ENCODE assay signal across 9 cellular contexts in genomic region chr12:116880213-116880816, GRCh38. TPM values are rescaled to one million over a fixed set of nuclear protein-coding genes. Genes with fewer than 3 reads are reported as not detected.
DNase-seq lines count a peak whose midpoint lies in the region; ATAC-seq, FAIRE-seq and TF ChIP-seq lines count a peak whose summit lies in the region.
"Had no signal": no experiment of that assay in that cellular context is flagged by ENCODE, and none has a peak within 500 bp of the region (broad histone marks: within the 10 kb centered on the region; RNA-seq: fewer than 3 reads in every experiment).

No MANE protein-coding gene starts in this region.

- H3K79me2 ChIP-seq in mammary epithelial cell (ENCODE audit: insufficient read depth, low read length), result no peaks in the 10 kb centered on the region

- H3K27ac ChIP-seq in HUES64 (ENCODE audit: low read depth, low read length) (no peak overlapping the region), mammary epithelial cell (ENCODE audit: insufficient read depth, low read depth, low read length) (no peak overlapping the region)
- H3K27ac ChIP-seq: HL-60 had no signal

- no peaks in the 10 kb centered on the region for H3K9me3 Mint-ChIP-seq in natural killer cell treated with Interleukin-12 subunit alpha and Interleukin-12 subunit beta and Interleukin-15 and Interleukin-18, amount 100 ng/mL, for 72 hours

- CTCF ChIA-PET in mammary epithelial cell (lab: Charles Lee; ENCODE audit: low non-redundant PET), result interaction anchor here (1.1 kb wide), 1 partner anchor 75 kb away, joined by 3 read pairs; no protein-coding TSS in a partner anchor

- H3K4me3 Mint-ChIP-seq in natural killer cell treated with Interleukin-12 subunit alpha and Interleukin-12 subunit beta and Interleukin-15 and Interleukin-18, amount 100 ng/mL, for 72 hours, result peak overlapping the region; percentile 50

- H3K4me3 ChIP-seq in HUES64 (ENCODE audit: low read length), result peak overlapping the region; percentile 67
- H3K4me3 ChIP-seq in mammary epithelial cell (replicated peaks in 1 of 3; ENCODE audit: insufficient read depth in 1 of 3, low read depth in 2 of 3, low read length in 3 of 3), result peak overlapping the region in 1 of 3 experiments; percentile 29

- peaks cover 4% of the 10 kb centered on the region for H3K36me3 Mint-ChIP-seq in natural killer cell treated with Interleukin-12 subunit alpha and Interleukin-12 subunit beta and Interleukin-15 and Interleukin-18, amount 100 ng/mL, for 72 hours

- peaks cover 89% of the 10 kb centered on the region for H3K27me3 ChIP-seq in HUES64 (ENCODE audit: insufficient read depth, low read length)
- H3K27me3 ChIP-seq in mammary epithelial cell (ENCODE audit: insufficient read depth, low read length), result peaks cover 50% of the 10 kb centered on the region

- DNase-seq in DMS114 treated with DMSO at 0.1 percent for 48 hours (lab: John Stamatoyannopoulos, UW; ENCODE audit: unreplicated experiment) (peak; percentile 30), mammary epithelial cell (peak; percentile 18), hepatic stellate cell (ENCODE audit: low spot score) (no peak), cerebellar nuclear complex (lab: John Stamatoyannopoulos, UW) (no peak), posterior cingulate gyrus (no peak), RCC 7860 (ENCODE audit: low spot score) (no peak)
- DNase-seq in natural killer cell treated with Interleukin-12 subunit alpha and Interleukin-12 subunit beta and Interleukin-15 and Interleukin-18, amount 100 ng/mL, for 72 hours (ENCODE audit: low spot score), result no peak

- in situ Hi-C loops in mammary epithelial cell (cut with MboI; ENCODE audit: low sequenced_read_pairs in 2 of 2), result loop anchor here in 1 of 2 donors (25.0 kb wide), 1 partner anchor 168 kb away; no protein-coding TSS in a partner anchor

- no peak for TF ChIP-seq CTCF in mammary epithelial cell (conservative IDR thresholded peaks at IDR 0.05 in 1 of 2, IDR thresholded peaks at IDR 0.05 in 1 of 2; ENCODE audit: extremely low read depth in 1 of 2, insufficient read depth in 1 of 2, low read depth in 1 of 2, low read length in 2 of 2)

- no peak overlapping the region for H2AFZ ChIP-seq in mammary epithelial cell (ENCODE audit: low read depth, low read length)

- no TSS peak for BruUV-seq in mammary epithelial cell (replicated peaks; lab: Mats Ljungman, UMichigan)

- peak overlapping the region; percentile 73 for H3K4me2 ChIP-seq in mammary epithelial cell (ENCODE audit: insufficient read depth, low read depth, low read length)

- H3K27ac Mint-ChIP-seq in natural killer cell treated with Interleukin-12 subunit alpha and Interleukin-12 subunit beta and Interleukin-15 and Interleukin-18, amount 100 ng/mL, for 72 hours, result no peak overlapping the region

- no peaks in the 10 kb centered on the region for H3K36me3 ChIP-seq in HUES64 (ENCODE audit: insufficient read depth, low read length)
- no peaks in the 10 kb centered on the region for H3K36me3 ChIP-seq in mammary epithelial cell (ENCODE audit: insufficient read depth, low read length)

- ATAC-seq in natural killer cell treated with Interleukin-12 subunit alpha and Interleukin-12 subunit beta and Interleukin-15 and Interleukin-18, amount 100 ng/mL, for 72 hours, result no peak

- H3K9ac ChIP-seq in HUES64 (ENCODE audit: low read depth, low read length), result peak overlapping the region; percentile 63; the same call in 1 of the 2 replicates
- no peak overlapping the region for H3K9ac ChIP-seq in mammary epithelial cell (ENCODE audit: insufficient read depth, low read length)

- dilution Hi-C loops in mammary epithelial cell (cut with HindIII; ENCODE audit: low sequenced_read_pairs), result no loop called here

- intact Hi-C loops in mammary epithelial cell (cut with micrococcal nuclease), result no loop called here
- intact Hi-C loops in posterior cingulate gyrus (cut with DNase I), result no loop called here

- H3K4me1 ChIP-seq in HUES64 (ENCODE audit: insufficient read depth, low read length), result peaks cover 26% of the 10 kb centered on the region
- H3K4me1 ChIP-seq in mammary epithelial cell (ENCODE audit: insufficient read depth, low read length), result peaks cover 13% of the 10 kb centered on the region

- H3K9me3 ChIP-seq in HUES64 (ENCODE audit: insufficient read depth, low read depth, low read length) (no peaks in the 10 kb centered on the region), mammary epithelial cell (replicated peaks; ENCODE audit: insufficient read depth, low read length) (no peaks in the 10 kb centered on the region)

- peaks cover 63 to 78% of the 10 kb centered on the region in 2 donors for H3K27me3 Mint-ChIP-seq in natural killer cell treated with Interleukin-12 subunit alpha and Interleukin-12 subunit beta and Interleukin-15 and Interleukin-18, amount 100 ng/mL, for 72 hours

- WGBS in HUES64, result 2% methylated on average over 18 of the region's 21 CpGs
- WGBS in mammary epithelial cell (ENCODE audit: low coverage, missing lambda C conversion rate), result 10% methylated on average over 15 of the region's 21 CpGs

- peaks cover 16% of the 10 kb centered on the region in 2 donors for H3K4me1 Mint-ChIP-seq in natural killer cell treated with Interleukin-12 subunit alpha and Interleukin-12 subunit beta and Interleukin-15 and Interleukin-18, amount 100 ng/mL, for 72 hours (ENCODE audit: low read depth in 2 of 2)

- no peak for FAIRE-seq in RCC 7860 (lab: Jason Lieb, UNC)

- no peaks in the 10 kb centered on the region for H4K20me1 ChIP-seq in mammary epithelial cell (ENCODE audit: insufficient read depth, low read length)

RNA-seq across cellular contexts. Expression of gene HRK, which starts 0.9 kb away (rescaled TPM):
- polyA plus RNA-seq in HUES64 (2013, experiment 1 of 2), result 0.70 TPM
- 0.57 TPM for polyA plus RNA-seq in HUES64 (2013, experiment 2 of 2)
- under 1 TPM; 0.12 to 0.17 TPM for total RNA-seq in mammary epithelial cell
- polyA plus RNA-seq in mammary epithelial cell, result not detected
- not detected for polyA minus RNA-seq in mammary epithelial cell
- not detected for total RNA-seq in natural killer cell treated with Interleukin-12 subunit alpha and Interleukin-12 subunit beta and Interleukin-15 and Interleukin-18, amount 100 ng/mL, for 72 hours

RNA-seq across cellular contexts. Expression of gene FBXW8, which starts 30.4 kb away (rescaled TPM):
- polyA plus RNA-seq in HUES64 (2013, experiment 1 of 2), result 12.0 TPM
- polyA plus RNA-seq in HUES64 (2013, experiment 2 of 2), result 13.6 TPM
- total RNA-seq in mammary epithelial cell, result 10 to 100 TPM; 10.7 to 12.8 TPM
- 6.0 TPM for polyA plus RNA-seq in mammary epithelial cell
- 18.5 TPM for polyA minus RNA-seq in mammary epithelial cell
- 10 to 100 TPM in 1 of 2 donors, 1 to 10 TPM in 1; 9.6 to 11.5 TPM for total RNA-seq in natural killer cell treated with Interleukin-12 subunit alpha and Interleukin-12 subunit beta and Interleukin-15 and Interleukin-18, amount 100 ng/mL, for 72 hours

Comparison
In these comparisons a context has a peak if more than half of its experiments do, and no peak if none do; other contexts are left out.
1. DNase-seq: peak in DMS114 treated with DMSO at 0.1 percent for 48 hours (single experiment) and mammary epithelial cell (single experiment); none in natural killer cell treated with Interleukin-12 subunit alpha and Interleukin-12 subunit beta and Interleukin-15 and Interleukin-18, amount 100 ng/mL, for 72 hours (single experiment), hepatic stellate cell (single experiment), cerebellar nuclear complex (0 of 2), posterior cingulate gyrus (0 of 10) and RCC 7860 (single experiment).